In the genomic region with DNA sequence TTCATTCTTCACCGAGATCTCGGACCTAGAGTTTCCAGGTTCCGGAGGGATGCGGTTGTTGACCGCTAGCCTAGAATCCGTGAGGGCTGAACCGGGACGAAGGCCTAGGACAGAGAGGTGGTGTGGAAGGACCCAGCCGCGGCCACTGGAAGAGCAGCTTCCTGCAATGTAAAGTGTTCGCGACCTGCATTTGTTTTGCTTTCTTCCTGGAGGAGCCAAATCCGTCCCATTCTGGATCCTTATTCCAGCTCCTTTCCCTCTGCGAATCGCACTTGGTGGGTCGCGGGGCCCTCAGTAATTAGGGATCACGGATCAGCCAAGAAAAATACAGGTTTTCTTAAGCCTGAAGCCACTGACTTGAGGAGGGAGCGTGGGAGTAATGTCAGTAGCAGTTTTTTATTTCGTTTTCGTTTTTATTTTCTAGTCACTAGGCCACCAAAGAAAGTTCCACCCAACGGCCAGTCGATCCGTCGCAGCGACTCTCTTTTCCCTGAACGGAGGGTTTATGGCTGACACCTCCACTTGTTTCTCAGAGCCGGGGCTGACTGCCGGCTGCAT, we compare ENCODE assay signal across 1 cellular context.
TF ChIP-seq lines count a peak whose summit lies in the region.

No MANE protein-coding gene starts in this region.

TF ChIP-seq in HCT116, 20 proteins besides CTCF, POLR2A, EP300 and RAD21 (continued from another document):
- TF ChIP-seq ZBTB33 (IDR thresholded peaks at IDR 0.05; ENCODE audit: extremely low read depth, insufficient replicate concordance, low read length) (no peak), REST (IDR thresholded peaks at IDR 0.05; ENCODE audit: low read depth) (no peak), SRF (IDR thresholded peaks at IDR 0.05; ENCODE audit: low read depth) (no peak), CEBPB (IDR thresholded peaks at IDR 0.05; ENCODE audit: low read depth) (no peak), CBX3 (IDR thresholded peaks at IDR 0.05; ENCODE audit: low read depth) (no peak), EGR1 (IDR thresholded peaks at IDR 0.05; ENCODE audit: low read depth) (no peak)
- TF ChIP-seq, protein P1, sequence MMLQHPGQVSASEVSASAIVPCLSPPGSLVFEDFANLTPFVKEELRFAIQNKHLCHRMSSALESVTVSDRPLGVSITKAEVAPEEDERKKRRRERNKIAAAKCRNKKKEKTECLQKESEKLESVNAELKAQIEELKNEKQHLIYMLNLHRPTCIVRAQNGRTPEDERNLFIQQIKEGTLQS (IDR thresholded peaks at IDR 0.05) = no peak
